18 cellular contexts compared by ENCODE assay signal in the genomic region with DNA sequence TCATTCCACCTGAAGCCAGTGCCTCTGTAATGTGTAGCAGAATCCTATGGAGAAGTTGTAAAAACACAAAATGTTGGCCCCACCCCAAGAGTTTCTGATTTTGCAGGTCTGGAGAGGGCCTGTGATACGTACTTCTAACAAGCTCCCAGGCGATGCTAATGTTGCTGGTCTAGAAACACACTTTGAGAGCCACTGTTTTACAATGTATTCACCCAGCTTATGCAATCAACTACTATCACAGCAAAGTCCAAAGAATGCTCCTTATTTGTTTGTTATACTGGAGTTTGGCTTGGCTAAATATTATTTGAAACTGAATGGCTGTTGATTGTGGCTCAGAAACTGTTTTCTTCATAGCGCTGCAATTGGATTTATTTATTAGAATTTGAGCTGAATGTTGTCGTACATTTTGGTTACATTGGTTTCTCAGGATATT.
"Had no signal": no experiment of that assay in that cellular context is flagged by ENCODE, and none has a peak within 500 bp of the region (broad histone marks: within the 10 kb centered on the region; RNA-seq: fewer than 3 reads in every experiment).

No MANE protein-coding gene starts in this region.

- H3K36me3 ChIP-seq: colonic mucosa, thoracic aorta had no signal

- H3K27ac ChIP-seq: colonic mucosa, thoracic aorta had no signal

- H3K9me3 ChIP-seq: colonic mucosa, mucosa of descending colon, thoracic aorta had no signal

- H3K4me3 ChIP-seq: colonic mucosa, mucosa of descending colon, thoracic aorta had no signal

- ATAC-seq: activated CD8-positive, alpha-beta T cell treated with anti-CD3 and anti-CD28 coated beads, Interleukin-2, amount 10 ng/mL, durations not matched to agents 7 days and 5 days; activated T-cell treated with anti-CD3 and anti-CD28 coated beads, Interleukin-2, amount 50 U/mL, for 72 hours; esophagus mucosa; mucosa of descending colon; naive thymus-derived CD4-positive, alpha-beta T cell; T-helper 17 cell had no signal

- H3K27ac Mint-ChIP-seq: activated B cell treated with CpG ODN at 0.5 μM for 24 hours; activated CD4-positive, alpha-beta T cell treated with anti-CD3 and anti-CD28 coated beads, Interleukin-2, amount 10 ng/mL, durations not matched to agents 24 days and 14 days; activated CD8-positive, alpha-beta T cell treated with anti-CD3 and anti-CD28 coated beads, Interleukin-2, amount 10 ng/mL, durations not matched to agents 7 days and 5 days; activated naive CD8-positive, alpha-beta T cell; activated T-cell treated with anti-CD3 and anti-CD28 coated beads, Interleukin-2, amount 50 U/mL, for 72 hours; naive thymus-derived CD4-positive, alpha-beta T cell; T-helper 17 cell had no signal

- H3K9me3 Mint-ChIP-seq: activated B cell treated with CpG ODN at 0.5 μM for 24 hours; activated CD4-positive, alpha-beta T cell treated with anti-CD3 and anti-CD28 coated beads, Interleukin-2, amount 10 ng/mL, durations not matched to agents 24 days and 14 days; activated T-cell treated with anti-CD3 and anti-CD28 coated beads, Interleukin-2, amount 50 U/mL, for 72 hours; naive thymus-derived CD4-positive, alpha-beta T cell had no signal

- DNase-seq: activated B cell treated with CpG ODN at 0.5 μM for 24 hours; activated CD4-positive, alpha-beta T cell treated with anti-CD3 and anti-CD28 coated beads, Interleukin-2, amount 10 ng/mL, durations not matched to agents 24 days and 14 days; activated CD8-positive, alpha-beta memory T cell treated with anti-CD3 and anti-CD28 coated beads, Interleukin-2, amount 50 U/mL, for 48 hours; activated CD8-positive, alpha-beta T cell treated with anti-CD3 and anti-CD28 coated beads, Interleukin-2, amount 10 ng/mL, durations not matched to agents 7 days and 5 days; activated gamma-delta T cell; activated T-cell treated with anti-CD3 and anti-CD28 coated beads, Interleukin-2, amount 50 U/mL, for 72 hours; amniotic stem cell; central memory CD4-positive, alpha-beta T cell; colonic mucosa; islet precursor cell; mucosa of descending colon; occipital lobe; stimulated activated CD4-positive, alpha-beta T cell treated with anti-CD3 and anti-CD28 coated beads, Interleukin-1b, Interleukin-23, amount 100 ng/mL, for 48 hours; T-helper 17 cell had no signal

- H3K4me1 ChIP-seq: colonic mucosa had no signal

- H3K4me1 Mint-ChIP-seq: activated B cell treated with CpG ODN at 0.5 μM for 24 hours; activated CD4-positive, alpha-beta T cell treated with anti-CD3 and anti-CD28 coated beads, Interleukin-2, amount 10 ng/mL, durations not matched to agents 24 days and 14 days; naive thymus-derived CD4-positive, alpha-beta T cell; T-helper 17 cell had no signal

- H3K36me3 Mint-ChIP-seq: activated naive CD8-positive, alpha-beta T cell; naive thymus-derived CD4-positive, alpha-beta T cell had no signal

- H3K4me3 Mint-ChIP-seq: activated B cell treated with CpG ODN at 0.5 μM for 24 hours; activated CD4-positive, alpha-beta T cell treated with anti-CD3 and anti-CD28 coated beads, Interleukin-2, amount 10 ng/mL, durations not matched to agents 24 days and 14 days; activated CD8-positive, alpha-beta T cell treated with anti-CD3 and anti-CD28 coated beads, Interleukin-2, amount 10 ng/mL, durations not matched to agents 7 days and 5 days; activated naive CD8-positive, alpha-beta T cell; activated T-cell treated with anti-CD3 and anti-CD28 coated beads, Interleukin-2, amount 50 U/mL, for 72 hours; naive thymus-derived CD4-positive, alpha-beta T cell; T-helper 17 cell had no signal

- H3K27me3 ChIP-seq: colonic mucosa had no signal
